In genomic region chr3:48015451-48016182, GRCh38 we compare ENCODE assay signal across 1 cellular context.
TF ChIP-seq lines count a peak whose summit lies in the region.

No MANE protein-coding gene starts in this region.

TF ChIP-seq in GM23338, 12 proteins besides CTCF, POLR2A, EP300 and RAD21 (continued from another document):
- TF ChIP-seq ZNF462 (CRISPR knock-in tag; IDR thresholded peaks at IDR 0.05) (no peak), ZNF114 (CRISPR knock-in tag; IDR thresholded peaks at IDR 0.05) (no peak), POLR2AphosphoS5 (IDR thresholded peaks at IDR 0.05; ENCODE audit: low read depth) (no peak), JUNB (IDR thresholded peaks at IDR 0.05; ENCODE audit: unreplicated experiment) (no peak), EZH2phosphoT487 (IDR thresholded peaks at IDR 0.05; ENCODE audit: unreplicated experiment) (no peak)
